In genomic region chr10:26714385-26714784, GRCh38 we compare ENCODE assay signal across 24 cellular contexts.
"Had no signal": no experiment of that assay in that cellular context is flagged by ENCODE, and none has a peak within 500 bp of the region (broad histone marks: within the 10 kb centered on the region; RNA-seq: fewer than 3 reads in every experiment).

No MANE protein-coding gene starts in this region.

- H3K27me3 Mint-ChIP-seq: activated B cell treated with CpG ODN at 0.5 μM for 24 hours; activated naive CD8-positive, alpha-beta T cell treated with anti-CD3 and anti-CD28 coated beads, Interleukin-2, amount 50 U/mL, for 24 hours; activated T-cell treated with anti-CD3 and anti-CD28 coated beads, Interleukin-2, amount 50 U/mL, for 24 hours had no signal

- H3K27ac Mint-ChIP-seq: activated B cell treated with CpG ODN at 0.5 μM for 24 hours; activated CD8-positive, alpha-beta T cell treated with anti-CD3 and anti-CD28 coated beads, Interleukin-2, amount 10 ng/mL, durations not matched to agents 7 days and 5 days; activated naive CD8-positive, alpha-beta T cell treated with anti-CD3 and anti-CD28 coated beads, Interleukin-2, amount 50 U/mL, for 24 hours; activated T-cell treated with anti-CD3 and anti-CD28 coated beads, Interleukin-2, amount 50 U/mL, for 24 hours; activated T-helper 2 cell treated with anti-CD3 and anti-CD28 coated beads, Interferon-gamma antibody, Interleukin-2, Interleukin-4, amounts not matched to agents 10 μg/mL and 5 μg/mL and 100 μg/mL, durations not matched to agents 14 hours and 24 hours and 36 hours; T-helper 1 cell treated with Interleukin-12 subunit alpha and Interleukin-12 subunit beta and Interleukin-4 antibody, amounts not matched to agents 30 μg/mL and 1 μg/mL, for 36 hours had no signal

- H3K27ac ChIP-seq: foreskin keratinocyte, neutrophil, pancreas, psoas muscle, right atrium auricular region had no signal

- H3K4me3 ChIP-seq: pancreas, psoas muscle, right atrium auricular region had no signal

- H3K36me3 ChIP-seq: pancreas had no signal

- DNase-seq: activated B cell treated with CpG ODN at 0.5 μM for 24 hours; activated CD4-positive, alpha-beta T cell treated with anti-CD3 and anti-CD28 coated beads for 4 hours; activated CD8-positive, alpha-beta T cell treated with anti-CD3 and anti-CD28 coated beads, Interleukin-2, amount 10 ng/mL, durations not matched to agents 7 days and 5 days; activated naive CD4-positive, alpha-beta T cell; activated naive CD8-positive, alpha-beta T cell treated with anti-CD3 and anti-CD28 coated beads, Interleukin-2, amount 50 U/mL, for 24 hours; activated T-cell treated with anti-CD3 and anti-CD28 coated beads, Interleukin-2, amount 50 U/mL, for 24 hours; effector CD4-positive, alpha-beta T cell; erythroblast; foreskin keratinocyte; immature natural killer cell; kidney glomerular epithelial cell; left ventricle myocardium superior; mammary epithelial cell; midbrain; pancreas; psoas muscle; stimulated activated CD4-positive, alpha-beta T cell treated with anti-CD3 and anti-CD28 coated beads, Interleukin-4, amount 100 ng/mL, for 24 hours; stimulated activated naive CD8-positive, alpha-beta T cell treated with anti-CD3 and anti-CD28 coated beads, Interleukin-15, Interleukin-2, amounts not matched to agents 100 U/mL and 50 U/mL, for 24 hours; T1000 had no signal

- H3K9me3 Mint-ChIP-seq: activated B cell treated with CpG ODN at 0.5 μM for 24 hours; activated naive CD8-positive, alpha-beta T cell treated with anti-CD3 and anti-CD28 coated beads, Interleukin-2, amount 50 U/mL, for 24 hours; activated T-cell treated with anti-CD3 and anti-CD28 coated beads, Interleukin-2, amount 50 U/mL, for 24 hours; activated T-helper 2 cell treated with anti-CD3 and anti-CD28 coated beads, Interferon-gamma antibody, Interleukin-2, Interleukin-4, amounts not matched to agents 10 μg/mL and 5 μg/mL and 100 μg/mL, durations not matched to agents 14 hours and 24 hours and 36 hours; immature natural killer cell; nephron; T-helper 1 cell treated with Interleukin-12 subunit alpha and Interleukin-12 subunit beta and Interleukin-4 antibody, amounts not matched to agents 30 μg/mL and 1 μg/mL, for 36 hours had no signal

- ATAC-seq: activated CD8-positive, alpha-beta T cell treated with anti-CD3 and anti-CD28 coated beads, Interleukin-2, amount 10 ng/mL, durations not matched to agents 7 days and 5 days; activated naive CD8-positive, alpha-beta T cell treated with anti-CD3 and anti-CD28 coated beads, Interleukin-2, amount 50 U/mL, for 24 hours; foreskin keratinocyte; left ventricle myocardium superior; psoas muscle; stimulated activated naive CD8-positive, alpha-beta T cell treated with anti-CD3 and anti-CD28 coated beads, Interleukin-15, Interleukin-2, amounts not matched to agents 100 U/mL and 50 U/mL, for 24 hours had no signal

- H3K4me3 Mint-ChIP-seq: activated B cell treated with CpG ODN at 0.5 μM for 24 hours; activated CD8-positive, alpha-beta T cell treated with anti-CD3 and anti-CD28 coated beads, Interleukin-2, amount 10 ng/mL, durations not matched to agents 7 days and 5 days; activated naive CD8-positive, alpha-beta T cell treated with anti-CD3 and anti-CD28 coated beads, Interleukin-2, amount 50 U/mL, for 24 hours; activated T-cell treated with anti-CD3 and anti-CD28 coated beads, Interleukin-2, amount 50 U/mL, for 24 hours; immature natural killer cell; nephron; T-helper 1 cell treated with Interleukin-12 subunit alpha and Interleukin-12 subunit beta and Interleukin-4 antibody, amounts not matched to agents 30 μg/mL and 1 μg/mL, for 36 hours had no signal

- H3K4me1 ChIP-seq: foreskin keratinocyte, pancreas, psoas muscle, right atrium auricular region had no signal

- H3K9me3 ChIP-seq: neutrophil, pancreas, psoas muscle, right atrium auricular region had no signal

- H3K4me1 Mint-ChIP-seq: activated B cell treated with CpG ODN at 0.5 μM for 24 hours; activated naive CD8-positive, alpha-beta T cell treated with anti-CD3 and anti-CD28 coated beads, Interleukin-2, amount 50 U/mL, for 24 hours; nephron had no signal

- H3K27me3 ChIP-seq: foreskin keratinocyte, neutrophil, pancreas, right atrium auricular region had no signal
